In genomic region chr22:17236597-17236996, GRCh38 we compare ENCODE assay signal across 8 cellular contexts. TPM values are rescaled to one million over a fixed set of nuclear protein-coding genes. Genes with fewer than 3 reads are reported as not detected.
DNase-seq lines count a peak whose midpoint lies in the region; ATAC-seq, FAIRE-seq and TF ChIP-seq lines count a peak whose summit lies in the region.
"Not testable (repeated sequence)": the region's sequence is repeated elsewhere in the genome, so short reads cannot be mapped to it uniquely, and the experiment has no call there.

No MANE protein-coding gene starts in this region.

- not testable (repeated sequence) for H2BK15ac ChIP-seq in neuronal stem cell (ENCODE audit: low read length)

- not testable (repeated sequence) for H3K9me3 ChIP-seq in CD8-positive, alpha-beta T cell (ENCODE audit: low read length); Karpas-422 (ENCODE audit: low read length); kidney (ENCODE audit: control insufficient read depth in 1 of 2, low read length in 2 of 2); neuronal stem cell (replicated peaks in 1 of 2; ENCODE audit: control insufficient read depth in 2 of 2, insufficient read depth in 1 of 2, low read depth in 1 of 2, low read length in 2 of 2); upper lobe of right lung

- not testable (repeated sequence) for H3K27me3 Mint-ChIP-seq in CD8-positive, alpha-beta T cell (ENCODE audit: low read depth); T-helper 2 cell treated with Interferon-gamma antibody and Interleukin-4, amounts not matched to agents 5 μg/mL and 100 μg/mL, for 36 hours (ENCODE audit: low read depth); activated T-cell treated with anti-CD3 and anti-CD28 coated beads, Interleukin-2, amount 50 U/mL, for 4 hours (ENCODE audit: low read depth); activated naive CD8-positive, alpha-beta T cell treated with anti-CD3 and anti-CD28 coated beads, Interleukin-2, amount 50 U/mL, for 24 hours

- not testable (repeated sequence) for H3K27me3 ChIP-seq in CD8-positive, alpha-beta T cell (ENCODE audit: insufficient read depth, low read length); Karpas-422 (ENCODE audit: low read length); upper lobe of right lung
- H3K27me3 ChIP-seq in neuronal stem cell (ENCODE audit: control insufficient read depth in 3 of 3, insufficient read depth in 3 of 3, low read depth in 1 of 3, low read length in 3 of 3), result peaks cover 0 to 16% (median 0%) of the 10 kb centered on the region in 3 experiments

- not testable (repeated sequence) for H3K9me2 ChIP-seq in Karpas-422 (replicated peaks; ENCODE audit: insufficient read depth, low read length)

- H3K9me3 Mint-ChIP-seq in CD8-positive, alpha-beta T cell; T-helper 2 cell treated with Interferon-gamma antibody and Interleukin-4, amounts not matched to agents 5 μg/mL and 100 μg/mL, for 36 hours; activated T-cell treated with anti-CD3 and anti-CD28 coated beads, Interleukin-2, amount 50 U/mL, for 4 hours; activated naive CD8-positive, alpha-beta T cell treated with anti-CD3 and anti-CD28 coated beads, Interleukin-2, amount 50 U/mL, for 24 hours: not testable (repeated sequence)

- not testable (repeated sequence) for H3K36me3 ChIP-seq in CD8-positive, alpha-beta T cell (ENCODE audit: insufficient read depth, low read length); Karpas-422 (ENCODE audit: insufficient read depth, low read length); kidney (ENCODE audit: control insufficient read depth in 1 of 2, insufficient read depth in 2 of 2, low read length in 2 of 2); neuronal stem cell (replicated peaks in 1 of 2; ENCODE audit: control insufficient read depth in 2 of 2, insufficient read depth in 2 of 2, low read length in 2 of 2); upper lobe of right lung

- not testable (repeated sequence) for H3K14ac ChIP-seq in neuronal stem cell (ENCODE audit: low read length)

- not testable (repeated sequence) for H4K20me1 ChIP-seq in Karpas-422 (ENCODE audit: insufficient read depth, low read depth, low read length)

- not testable (repeated sequence) for DNase-seq in CD8-positive, alpha-beta T cell; Karpas-422; T-helper 2 cell treated with Interferon-gamma antibody and Interleukin-4, amounts not matched to agents 5 μg/mL and 100 μg/mL, for 36 hours (ENCODE audit: low spot score); activated T-cell treated with anti-CD3 and anti-CD28 coated beads, Interleukin-2, amount 50 U/mL, for 4 hours; activated naive CD8-positive, alpha-beta T cell treated with anti-CD3 and anti-CD28 coated beads, Interleukin-2, amount 50 U/mL, for 24 hours; neuronal stem cell (ENCODE audit: low spot score); upper lobe of right lung
- DNase-seq in kidney, result peak; percentile 31

- not testable (repeated sequence) for H2AK5ac ChIP-seq in neuronal stem cell (ENCODE audit: low read depth, low read length)

- H3K4me1 ChIP-seq in CD8-positive, alpha-beta T cell (ENCODE audit: insufficient read depth, low read length), result peaks cover 11% of the 10 kb centered on the region
- not testable (repeated sequence) for H3K4me1 ChIP-seq in Karpas-422 (ENCODE audit: low read length); kidney (ENCODE audit: control insufficient read depth in 1 of 2, insufficient read depth in 1 of 2, low read depth in 1 of 2, low read length in 2 of 2); upper lobe of right lung
- H3K4me1 ChIP-seq in neuronal stem cell (ENCODE audit: control insufficient read depth in 2 of 2, insufficient read depth in 1 of 2, low read depth in 1 of 2, low read length in 2 of 2), result peaks cover 8 to 15% of the 10 kb centered on the region in 2 donors

- POLR2A ChIA-PET in CD8-positive, alpha-beta T cell (lab: Charles Lee), result interaction anchor here (1.2 kb wide), 1 partner anchor 17 kb away, joined by 3 read pairs; no protein-coding TSS in a partner anchor

- not testable (repeated sequence) for H3K4me2 ChIP-seq in Karpas-422 (ENCODE audit: low read depth, low read length, poor library complexity, severe bottlenecking); neuronal stem cell (ENCODE audit: insufficient read depth, low read length, poor library complexity, severe bottlenecking)

- peak overlapping the region; percentile 90 for H3K27ac Mint-ChIP-seq in CD8-positive, alpha-beta T cell
- peak overlapping the region; percentile 93 for H3K27ac Mint-ChIP-seq in T-helper 2 cell treated with Interferon-gamma antibody and Interleukin-4, amounts not matched to agents 5 μg/mL and 100 μg/mL, for 36 hours
- H3K27ac Mint-ChIP-seq in activated naive CD8-positive, alpha-beta T cell treated with anti-CD3 and anti-CD28 coated beads, Interleukin-2, amount 50 U/mL, for 24 hours, result peak overlapping the region; percentile 88

- H3K4me1 Mint-ChIP-seq in CD8-positive, alpha-beta T cell (ENCODE audit: low read depth), result peaks cover 10% of the 10 kb centered on the region
- peaks cover 15% of the 10 kb centered on the region for H3K4me1 Mint-ChIP-seq in T-helper 2 cell treated with Interferon-gamma antibody and Interleukin-4, amounts not matched to agents 5 μg/mL and 100 μg/mL, for 36 hours (ENCODE audit: low read depth)
- H3K4me1 Mint-ChIP-seq in activated T-cell treated with anti-CD3 and anti-CD28 coated beads, Interleukin-2, amount 50 U/mL, for 4 hours (ENCODE audit: low read depth), result peaks cover 12% of the 10 kb centered on the region
- peaks cover 14% of the 10 kb centered on the region for H3K4me1 Mint-ChIP-seq in activated naive CD8-positive, alpha-beta T cell treated with anti-CD3 and anti-CD28 coated beads, Interleukin-2, amount 50 U/mL, for 24 hours

- H2AFZ ChIP-seq in Karpas-422 (ENCODE audit: low read length) (peak overlapping the region; percentile 42; the same call in 1 of the 2 replicates), neuronal stem cell (ENCODE audit: low read length) (peak overlapping the region; percentile 56)

- H3K79me1 ChIP-seq in neuronal stem cell (ENCODE audit: low read depth, low read length), result not testable (repeated sequence)

- not testable (repeated sequence) for H4K91ac ChIP-seq in neuronal stem cell (ENCODE audit: low read depth, low read length, poor library complexity)

- not testable (repeated sequence) for H3K18ac ChIP-seq in neuronal stem cell (ENCODE audit: low read length)

- not testable (repeated sequence) for H4K8ac ChIP-seq in neuronal stem cell (ENCODE audit: low read depth, low read length)

- H3K36me3 Mint-ChIP-seq in CD8-positive, alpha-beta T cell; T-helper 2 cell treated with Interferon-gamma antibody and Interleukin-4, amounts not matched to agents 5 μg/mL and 100 μg/mL, for 36 hours (ENCODE audit: low read depth); activated T-cell treated with anti-CD3 and anti-CD28 coated beads, Interleukin-2, amount 50 U/mL, for 4 hours (ENCODE audit: insufficient read depth); activated naive CD8-positive, alpha-beta T cell treated with anti-CD3 and anti-CD28 coated beads, Interleukin-2, amount 50 U/mL, for 24 hours (ENCODE audit: low read depth): not testable (repeated sequence)

- H3K23ac ChIP-seq in neuronal stem cell (ENCODE audit: low read depth, low read length, poor library complexity), result not testable (repeated sequence)

- CTCF ChIA-PET in CD8-positive, alpha-beta T cell (lab: Charles Lee), result interaction anchor here (0.8 to 1.0 kb wide), 2 partner anchors 27 to 66 kb away, joined by 3 read pairs; no protein-coding TSS in a partner anchor

- H3K79me2 ChIP-seq in Karpas-422 (ENCODE audit: low read length), result not testable (repeated sequence)

- not testable (repeated sequence) for TF ChIP-seq CTCF in CD8-positive, alpha-beta T cell (IDR thresholded peaks at IDR 0.05); kidney (IDR thresholded peaks at IDR 0.05; ENCODE audit: borderline replicate concordance, extremely low read depth, insufficient read depth); upper lobe of right lung (IDR thresholded peaks at IDR 0.05)

- peak overlapping the region; percentile 54 for H3K4me3 ChIP-seq in CD8-positive, alpha-beta T cell (ENCODE audit: low read depth, low read length)
- H3K4me3 ChIP-seq in Karpas-422 (ENCODE audit: low read length); kidney (ENCODE audit: low read length in 2 of 2); neuronal stem cell (ENCODE audit: low read length in 2 of 2); upper lobe of right lung: not testable (repeated sequence)

- H3K4ac ChIP-seq in neuronal stem cell (ENCODE audit: low read length), result not testable (repeated sequence)

- not testable (repeated sequence) for ATAC-seq in CD8-positive, alpha-beta T cell; activated T-cell treated with anti-CD3 and anti-CD28 coated beads, Interleukin-2, amount 50 U/mL, for 4 hours; activated naive CD8-positive, alpha-beta T cell treated with anti-CD3 and anti-CD28 coated beads, Interleukin-2, amount 50 U/mL, for 24 hours; upper lobe of right lung

- H3K4me3 Mint-ChIP-seq in CD8-positive, alpha-beta T cell, result peak overlapping the region; percentile 77
- H3K4me3 Mint-ChIP-seq in T-helper 2 cell treated with Interferon-gamma antibody and Interleukin-4, amounts not matched to agents 5 μg/mL and 100 μg/mL, for 36 hours, result peak overlapping the region; percentile 86
- H3K4me3 Mint-ChIP-seq in activated T-cell treated with anti-CD3 and anti-CD28 coated beads, Interleukin-2, amount 50 U/mL, for 4 hours, result peak overlapping the region; percentile 81
- peak overlapping the region; percentile 68 for H3K4me3 Mint-ChIP-seq in activated naive CD8-positive, alpha-beta T cell treated with anti-CD3 and anti-CD28 coated beads, Interleukin-2, amount 50 U/mL, for 24 hours

- H2BK5ac ChIP-seq in neuronal stem cell (ENCODE audit: low read length), result not testable (repeated sequence)

- not testable (repeated sequence) for FAIRE-seq in kidney (lab: Jason Lieb, UNC)

- H2BK120ac ChIP-seq in neuronal stem cell (ENCODE audit: low read depth, low read length), result not testable (repeated sequence)

- H2BK12ac ChIP-seq in neuronal stem cell (ENCODE audit: low read length), result not testable (repeated sequence)

- WGBS in neuronal stem cell (ENCODE audit: extremely low coverage in 2 of 2, insufficient read length in 2 of 2, insufficient replicate concordance in 1 of 2), 2 donors, result no CpG with 5 or more reads among the region's 11 CpGs

- peak overlapping the region; percentile 50 for H3K27ac ChIP-seq in CD8-positive, alpha-beta T cell (ENCODE audit: low read depth, low read length)
- H3K27ac ChIP-seq in Karpas-422 (ENCODE audit: low read length); kidney (ENCODE audit: low read depth in 2 of 2, low read length in 2 of 2); neuronal stem cell (replicated peaks; ENCODE audit: low read length): not testable (repeated sequence)
- H3K27ac ChIP-seq in upper lobe of right lung, result peak overlapping the region; percentile 78

- not testable (repeated sequence) for H3K9ac ChIP-seq in Karpas-422 (ENCODE audit: low read length); kidney (ENCODE audit: low read length in 2 of 2); neuronal stem cell (ENCODE audit: low read depth, low read length, poor library complexity)

- intact Hi-C loops in CD8-positive, alpha-beta T cell (cut with DNase I, micrococcal nuclease); kidney (cut with DNase I); upper lobe of right lung (cut with DNase I): not testable (repeated sequence)

RNA-seq across cellular contexts. Expression of gene ADA2, which starts 17.4 kb away (rescaled TPM):
- total RNA-seq in CD8-positive, alpha-beta T cell, result 10 to 100 TPM; 43.4 to 44.6 TPM
- 38.5 and 43.6 TPM in 2 replicates for total RNA-seq in Karpas-422 (2014; rRNA removed; shearing (Covaris generic); ENCODE audit: low replicate concordance)
- total RNA-seq in activated T-cell treated with anti-CD3 and anti-CD28 coated beads, Interleukin-2, amount 50 U/mL, for 4 hours, result 1 to 10 TPM; 1.2 to 2.3 (median 1.3) TPM
- total RNA-seq in kidney, result 26.8 TPM
- 33.2 TPM for polyA plus RNA-seq in kidney (ENCODE audit: insufficient read depth, low read depth, low replicate concordance)
- polyA plus RNA-seq in neuronal stem cell (2013, experiment 1 of 2), result 35.3 TPM
- polyA plus RNA-seq in neuronal stem cell (2013, experiment 2 of 2), result 35.4 TPM
- total RNA-seq in upper lobe of right lung, result 82.2 TPM
